In genomic region chr10:70296406-70296899, GRCh38 we compare ENCODE assay signal across 2 cellular contexts.
TF ChIP-seq lines count a peak whose summit lies in the region.

No MANE protein-coding gene starts in this region.

TF ChIP-seq in GM23338, 12 proteins besides CTCF, POLR2A, EP300 and RAD21 (continued from another document):
- no peak for TF ChIP-seq ZNF462 (CRISPR knock-in tag; IDR thresholded peaks at IDR 0.05)
- TF ChIP-seq CREB1 (CRISPR knock-in tag; IDR thresholded peaks at IDR 0.05; ENCODE audit: low read depth): no peak
- no peak for TF ChIP-seq EZH2 (IDR thresholded peaks at IDR 0.05; ENCODE audit: low read depth, unreplicated experiment)
- TF ChIP-seq REST (IDR thresholded peaks at IDR 0.05; ENCODE audit: unreplicated experiment): no peak
- no peak for TF ChIP-seq ETS1 (IDR thresholded peaks at IDR 0.05)
- TF ChIP-seq NANOG (IDR thresholded peaks at IDR 0.05; ENCODE audit: borderline replicate concordance): no peak

TF ChIP-seq in SK-N-SH, 30 proteins besides CTCF, POLR2A, EP300 and RAD21 (continued from another document):
- TF ChIP-seq CHD2 (IDR thresholded peaks at IDR 0.05; ENCODE audit: low read length, partially characterized antibody): peak; percentile 58
- no peak for TF ChIP-seq USF1 (IDR thresholded peaks at IDR 0.05; ENCODE audit: borderline replicate concordance, low read depth)
- no peak for TF ChIP-seq IRF3 (IDR thresholded peaks at IDR 0.05; ENCODE audit: low read depth, low read length)
